10 cellular contexts compared by ENCODE assay signal in the genomic region with DNA sequence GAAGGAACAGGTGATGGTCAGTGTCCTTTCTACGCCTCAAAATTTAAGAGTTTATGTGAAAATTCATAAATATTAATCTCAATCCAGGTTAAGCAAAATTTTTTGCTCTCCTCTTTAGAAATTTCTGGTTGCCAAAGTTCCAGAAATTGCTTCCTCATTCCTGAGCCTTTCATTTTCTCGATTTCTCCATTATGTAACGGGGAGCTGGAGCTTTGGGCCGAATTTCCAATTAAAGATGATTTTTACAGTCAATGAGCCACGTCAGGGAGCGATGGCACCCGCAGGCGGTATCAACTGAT. TPM values are rescaled to one million over a fixed set of nuclear protein-coding genes. Genes with fewer than 3 reads are reported as not detected.
DNase-seq lines count a peak whose midpoint lies in the region; ATAC-seq and TF ChIP-seq lines count a peak whose summit lies in the region.
"Had no signal": no experiment of that assay in that cellular context is flagged by ENCODE, and none has a peak within 500 bp of the region (broad histone marks: within the 10 kb centered on the region; RNA-seq: fewer than 3 reads in every experiment).

No MANE protein-coding gene starts in this region.

- H3K4me1 ChIP-seq in CD8-positive, alpha-beta memory T cell (ENCODE audit: insufficient read depth, low read length), result peaks cover 41% of the 10 kb centered on the region
- H3K4me1 ChIP-seq in Peyer's patch (no peaks in the 10 kb centered on the region), ovary (ENCODE audit: insufficient read depth) (peaks cover 2% of the 10 kb centered on the region)

- TF ChIP-seq POLR2A in Peyer's patch (IDR thresholded peaks at IDR 0.05) (no peak), ovary (IDR thresholded peaks at IDR 0.05) (no peak)

- no peak for DNase-seq in CD8-positive, alpha-beta memory T cell
- DNase-seq in Peyer's patch (no peak), epithelial cell of prostate (ENCODE audit: low read depth, low spot score) (no peak), ovary (no peak), GM10248 (ENCODE audit: extremely low spot score) (no peak), midbrain (lab: John Stamatoyannopoulos, UW) (no peak), NOMO-1 treated with dmso at 0.1 percent for 144 hours (lab: John Stamatoyannopoulos, UW; ENCODE audit: unreplicated experiment) (no peak)

- CTCF ChIA-PET in CD8-positive, alpha-beta memory T cell (lab: Charles Lee), result no interaction called here
- CTCF ChIA-PET in GM10248 (lab: Yijun Ruan, JAX), result no interaction called here

- 3 to 5% (median 4%) methylated on average over 8 of the region's 8 CpGs for WGBS in ovary, 3 donors

- H3K9me3 Mint-ChIP-seq in CD8-positive, alpha-beta memory T cell, result no peaks in the 10 kb centered on the region

- intact Hi-C loops in ovary (cut with DNase I), result no loop called here

- H3K27ac Mint-ChIP-seq in CD8-positive, alpha-beta memory T cell, result peak overlapping the region; percentile 94 to 99 (median 96)

- no peaks in the 10 kb centered on the region for H3K36me3 ChIP-seq in CD8-positive, alpha-beta memory T cell (ENCODE audit: insufficient read depth, low read length)
- H3K36me3 ChIP-seq in Peyer's patch, result no peaks in the 10 kb centered on the region
- H3K36me3 ChIP-seq in ovary, result no peaks in the 10 kb centered on the region

- peak overlapping the region; percentile 86 to 94 (median 91) for H3K4me3 Mint-ChIP-seq in CD8-positive, alpha-beta memory T cell

- TF ChIP-seq CTCF in Peyer's patch (IDR thresholded peaks at IDR 0.05) (no peak), ovary (IDR thresholded peaks at IDR 0.05) (no peak), GM10248 (IDR thresholded peaks at IDR 0.05; ENCODE audit: control extremely low read depth, extremely low read depth, low read depth, missing control alignments) (no peak)

- peaks cover 0 to 11% (median 0%) of the 10 kb centered on the region in 3 donors for H3K36me3 Mint-ChIP-seq in CD8-positive, alpha-beta memory T cell

- peak overlapping the region; percentile 51 for H3K4me3 ChIP-seq in CD8-positive, alpha-beta memory T cell (ENCODE audit: low read length)
- H3K4me3 ChIP-seq in Peyer's patch, result peak overlapping the region; percentile 88 to 95 (median 92)
- H3K4me3 ChIP-seq in ovary, result peak overlapping the region; percentile 87

- no peaks in the 10 kb centered on the region for H3K27me3 ChIP-seq in CD8-positive, alpha-beta memory T cell (ENCODE audit: insufficient read depth, low read length, poor library complexity, severe bottlenecking)
- no peaks in the 10 kb centered on the region for H3K27me3 ChIP-seq in Peyer's patch
- H3K27me3 ChIP-seq in ovary, result no peaks in the 10 kb centered on the region

- H3K27me3 Mint-ChIP-seq in CD8-positive, alpha-beta memory T cell, result no peaks in the 10 kb centered on the region

- peaks cover 64 to 77% (median 70%) of the 10 kb centered on the region in 3 donors for H3K4me1 Mint-ChIP-seq in CD8-positive, alpha-beta memory T cell

- peak overlapping the region; percentile 68 for H3K27ac ChIP-seq in CD8-positive, alpha-beta memory T cell (ENCODE audit: low read depth, low read length)
- H3K27ac ChIP-seq in Peyer's patch (peak overlapping the region; percentile 93 to 97 (median 96)), epithelial cell of prostate (peak overlapping the region; percentile 98), ovary (peak overlapping the region; percentile 98 to 100)

- ATAC-seq in GM18517 (IDR thresholded peaks at IDR 0.05; ENCODE audit: unreplicated experiment), result no peak

- no peak for TF ChIP-seq EP300 in ovary (IDR thresholded peaks at IDR 0.05)

- POLR2A ChIA-PET in CD8-positive, alpha-beta memory T cell (lab: Charles Lee), result no interaction called here
- POLR2A ChIA-PET in GM10248 (lab: Yijun Ruan, JAX), result no interaction called here

- no peaks in the 10 kb centered on the region for H3K9me3 ChIP-seq in CD8-positive, alpha-beta memory T cell (ENCODE audit: low read length)
- H3K9me3 ChIP-seq in Peyer's patch, result no peaks in the 10 kb centered on the region
- no peaks in the 10 kb centered on the region for H3K9me3 ChIP-seq in ovary

RNA-seq across cellular contexts. Expression of a gene that starts 0.4 kb away (rescaled TPM):
- total RNA-seq in CD8-positive, alpha-beta memory T cell, result 10 to 100 TPM; 45.2 to 45.4 TPM
- polyA plus RNA-seq in CD8-positive, alpha-beta memory T cell, result 150 TPM
- total RNA-seq in Peyer's patch (10 to 100 TPM; 14.7 to 22.9 (median 19.3) TPM), ovary (100 to 1,000 TPM; 130 to 179 (median 161) TPM)
- 100 to 1,000 TPM; 130 to 260 TPM for polyA plus RNA-seq in ovary

RNA-seq across cellular contexts. Expression of a gene that starts 35.8 kb away (rescaled TPM):
- total RNA-seq in CD8-positive, alpha-beta memory T cell, result not detected
- polyA plus RNA-seq in CD8-positive, alpha-beta memory T cell, result 0.05 TPM
- total RNA-seq in Peyer's patch, result not detected
- total RNA-seq in ovary, result under 1 TPM in 4 of 7 donors, not detected in 3; 0.05 to 0.24 (median 0.09) TPM
- under 1 TPM; 0.18 to 0.47 TPM for polyA plus RNA-seq in ovary
- total RNA-seq: renal cortical epithelial cell, SK-MEL-5 had no signal
